ENCODE assay signal across 1 cellular context in the genomic region with DNA sequence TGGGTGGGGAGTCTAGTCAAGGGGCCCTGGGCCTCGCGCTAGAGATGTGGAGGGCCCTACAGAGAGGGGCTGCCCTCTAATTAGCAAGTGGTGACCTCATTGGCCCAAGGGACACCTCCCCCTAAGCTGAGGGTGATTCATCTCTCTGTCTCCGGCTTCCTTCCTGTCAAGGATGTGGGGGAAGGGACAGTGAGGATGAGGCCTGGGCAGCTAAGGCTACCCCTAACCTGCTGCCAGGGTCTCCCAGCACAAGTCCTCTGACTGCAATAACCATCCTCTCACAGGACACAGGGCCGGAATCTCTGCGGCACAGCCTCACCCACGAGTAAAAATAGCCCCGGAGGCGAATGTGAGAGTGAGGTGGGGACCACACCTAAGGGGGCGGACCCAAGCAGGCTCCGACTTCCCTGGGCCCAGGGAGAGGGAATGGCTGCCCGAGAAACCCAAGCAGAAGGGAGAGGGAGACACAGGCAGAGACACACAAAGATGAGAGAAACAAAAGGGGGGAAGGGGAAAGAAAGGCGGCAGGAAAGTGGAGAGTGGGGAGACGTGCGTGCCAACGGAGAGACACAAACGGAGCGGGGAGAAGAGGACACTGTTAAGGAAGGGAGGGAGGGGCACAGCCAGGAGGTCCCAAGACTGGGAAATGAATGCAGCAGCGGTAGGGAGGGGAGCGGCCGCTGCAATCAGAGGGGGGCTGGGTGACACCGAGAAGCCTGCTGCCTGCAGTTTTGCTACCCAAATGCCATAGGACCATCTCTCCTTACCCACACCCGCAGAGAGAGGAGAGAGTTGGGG.
TF ChIP-seq lines count a peak whose summit lies in the region.

No MANE protein-coding gene starts in this region.

TF ChIP-seq in H1, 55 proteins besides CTCF, POLR2A, EP300 and RAD21:
- TF ChIP-seq SIRT6 (IDR thresholded peaks at IDR 0.05; ENCODE audit: low read length), result no peak
- TF ChIP-seq KDM5A (IDR thresholded peaks at IDR 0.05; ENCODE audit: low read length), result no peak
- TF ChIP-seq, protein P1, sequence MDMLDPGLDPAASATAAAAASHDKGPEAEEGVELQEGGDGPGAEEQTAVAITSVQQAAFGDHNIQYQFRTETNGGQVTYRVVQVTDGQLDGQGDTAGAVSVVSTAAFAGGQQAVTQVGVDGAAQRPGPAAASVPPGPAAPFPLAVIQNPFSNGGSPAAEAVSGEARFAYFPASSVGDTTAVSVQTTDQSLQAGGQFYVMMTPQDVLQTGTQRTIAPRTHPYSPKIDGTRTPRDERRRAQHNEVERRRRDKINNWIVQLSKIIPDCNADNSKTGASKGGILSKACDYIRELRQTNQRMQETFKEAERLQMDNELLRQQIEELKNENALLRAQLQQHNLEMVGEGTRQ (IDR thresholded peaks at IDR 0.05; ENCODE audit: low read length), result no peak
- TF ChIP-seq TEAD4 (IDR thresholded peaks at IDR 0.05; ENCODE audit: low read depth, low read length), result no peak
- no peak for TF ChIP-seq ZNF274 (IDR thresholded peaks at IDR 0.05; ENCODE audit: borderline replicate concordance, extremely low read depth, low read length)
- TF ChIP-seq RXRA (IDR thresholded peaks at IDR 0.05; ENCODE audit: insufficient read depth, low read depth, low read length), result no peak
- TF ChIP-seq GABPA (IDR thresholded peaks at IDR 0.05; ENCODE audit: borderline replicate concordance, insufficient read depth, low read length), result no peak
- peak; percentile 93 to 94; a peak in 3 of 4 replicates for TF ChIP-seq SIN3A (conservative IDR thresholded peaks at IDR 0.05 in 1 of 2, IDR thresholded peaks at IDR 0.05 in 1 of 2; ENCODE audit: low read depth in 1 of 2, low read length in 2 of 2)
- no peak for TF ChIP-seq EGR1 (IDR thresholded peaks at IDR 0.05; ENCODE audit: borderline replicate concordance, low read depth, low read length)
- no peak for TF ChIP-seq CHD2 (IDR thresholded peaks at IDR 0.05; ENCODE audit: low read length)
- peak; percentile 72; the same call in 1 of the 2 replicates for TF ChIP-seq SP1 (IDR thresholded peaks at IDR 0.05; ENCODE audit: low read depth, low read length)
- no peak for TF ChIP-seq BRCA1 (IDR thresholded peaks at IDR 0.05; ENCODE audit: low read depth, low read length)
- no peak for TF ChIP-seq GTF2F1 (IDR thresholded peaks at IDR 0.05; ENCODE audit: borderline replicate concordance, low read depth, low read length)
- no peak for TF ChIP-seq CEBPB (IDR thresholded peaks at IDR 0.05; ENCODE audit: low read depth, low read length)
- no peak for TF ChIP-seq CBX5 (IDR thresholded peaks at IDR 0.05; ENCODE audit: low read depth, low read length)
- TF ChIP-seq, protein P2, sequence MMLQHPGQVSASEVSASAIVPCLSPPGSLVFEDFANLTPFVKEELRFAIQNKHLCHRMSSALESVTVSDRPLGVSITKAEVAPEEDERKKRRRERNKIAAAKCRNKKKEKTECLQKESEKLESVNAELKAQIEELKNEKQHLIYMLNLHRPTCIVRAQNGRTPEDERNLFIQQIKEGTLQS (IDR thresholded peaks at IDR 0.05; ENCODE audit: insufficient read depth, low read depth, low read length), result peak; percentile 60
- TF ChIP-seq POLR2AphosphoS5 (IDR thresholded peaks at IDR 0.05; ENCODE audit: low read depth, low read length), result no peak
- no peak for TF ChIP-seq POU5F1 (IDR thresholded peaks at IDR 0.05; ENCODE audit: low read depth, low read length)
- no peak for TF ChIP-seq HDAC6 (IDR thresholded peaks at IDR 0.05; ENCODE audit: low read depth, low read length)
- no peak for TF ChIP-seq RNF2 (IDR thresholded peaks at IDR 0.05; ENCODE audit: borderline replicate concordance, low read depth, low read length, missing control alignments, poor library complexity, severe bottlenecking)
- no peak for TF ChIP-seq TCF12 (IDR thresholded peaks at IDR 0.05; ENCODE audit: low read depth, low read length)
- TF ChIP-seq CBX8 (IDR thresholded peaks at IDR 0.05; ENCODE audit: borderline replicate concordance, low read depth, low read length), result no peak
- TF ChIP-seq, protein P3, sequence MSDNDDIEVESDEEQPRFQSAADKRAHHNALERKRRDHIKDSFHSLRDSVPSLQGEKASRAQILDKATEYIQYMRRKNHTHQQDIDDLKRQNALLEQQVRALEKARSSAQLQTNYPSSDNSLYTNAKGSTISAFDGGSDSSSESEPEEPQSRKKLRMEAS (IDR thresholded peaks at IDR 0.05), result no peak
- TF ChIP-seq SAP30 (IDR thresholded peaks at IDR 0.05; ENCODE audit: insufficient read depth, insufficient replicate concordance, low read length), result peak; percentile 88
- no peak for TF ChIP-seq SP2 (IDR thresholded peaks at IDR 0.05; ENCODE audit: low read length)
- peak; percentile 24; the same call in 1 of the 2 replicates for TF ChIP-seq TAF1 (IDR thresholded peaks at IDR 0.05; ENCODE audit: low read depth, low read length)
- no peak for TF ChIP-seq FOSL1 (IDR thresholded peaks at IDR 0.05; ENCODE audit: insufficient read depth, low read depth, low read length)
- no peak for TF ChIP-seq NANOG (IDR thresholded peaks at IDR 0.05; ENCODE audit: insufficient read depth, low read depth, low read length, poor library complexity, severe bottlenecking)
- no peak for TF ChIP-seq CHD1 (IDR thresholded peaks at IDR 0.05; ENCODE audit: low read depth, low read length)
- no peak for TF ChIP-seq KDM1A (IDR thresholded peaks at IDR 0.05; ENCODE audit: borderline replicate concordance, low read length)
- no peak for TF ChIP-seq SP4 (IDR thresholded peaks at IDR 0.05; ENCODE audit: low read length)
- TF ChIP-seq JUN (IDR thresholded peaks at IDR 0.05; ENCODE audit: low read depth, low read length), result peak; percentile 74
- TF ChIP-seq CREB1 (IDR thresholded peaks at IDR 0.05), result no peak
- TF ChIP-seq JUND (IDR thresholded peaks at IDR 0.05; ENCODE audit: low read length), result peak; percentile 97
- TF ChIP-seq TAF7 (optimal IDR thresholded peaks at IDR 0.05; ENCODE audit: borderline replicate concordance, low read depth, low read length), result no peak
- TF ChIP-seq, protein P4, sequence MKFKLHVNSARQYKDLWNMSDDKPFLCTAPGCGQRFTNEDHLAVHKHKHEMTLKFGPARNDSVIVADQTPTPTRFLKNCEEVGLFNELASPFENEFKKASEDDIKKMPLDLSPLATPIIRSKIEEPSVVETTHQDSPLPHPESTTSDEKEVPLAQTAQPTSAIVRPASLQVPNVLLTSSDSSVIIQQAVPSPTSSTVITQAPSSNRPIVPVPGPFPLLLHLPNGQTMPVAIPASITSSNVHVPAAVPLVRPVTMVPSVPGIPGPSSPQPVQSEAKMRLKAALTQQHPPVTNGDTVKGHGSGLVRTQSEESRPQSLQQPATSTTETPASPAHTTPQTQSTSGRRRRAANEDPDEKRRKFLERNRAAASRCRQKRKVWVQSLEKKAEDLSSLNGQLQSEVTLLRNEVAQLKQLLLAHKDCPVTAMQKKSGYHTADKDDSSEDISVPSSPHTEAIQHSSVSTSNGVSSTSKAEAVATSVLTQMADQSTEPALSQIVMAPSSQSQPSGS (IDR thresholded peaks at IDR 0.05; ENCODE audit: low read length), result peak; percentile 94; the same call in 1 of the 2 replicates
- peak; percentile 91 for TF ChIP-seq CTBP2 (IDR thresholded peaks at IDR 0.05; ENCODE audit: borderline replicate concordance, insufficient read depth, insufficient read length, low read length)
- TF ChIP-seq SIX5 (IDR thresholded peaks at IDR 0.05; ENCODE audit: low read depth, low read length), result no peak
- TF ChIP-seq SUZ12 (IDR thresholded peaks at IDR 0.05; ENCODE audit: low read length), result no peak
- TF ChIP-seq NRF1 (IDR thresholded peaks at IDR 0.05; ENCODE audit: low read depth, low read length), result no peak
- TF ChIP-seq YY1 (IDR thresholded peaks at IDR 0.05; ENCODE audit: low read depth, low read length), result no peak
- peak; percentile 18 for TF ChIP-seq ASH2L (IDR thresholded peaks at IDR 0.05; ENCODE audit: low read length)
- TF ChIP-seq BACH1 (IDR thresholded peaks at IDR 0.05; ENCODE audit: low read length), result no peak
- TF ChIP-seq HDAC2 (IDR thresholded peaks at IDR 0.05; ENCODE audit: borderline replicate concordance in 1 of 2, low read depth in 2 of 2, low read length in 2 of 2), result peak; percentile 61 to 77; a peak in 3 of 4 replicates
- TF ChIP-seq SRF (IDR thresholded peaks at IDR 0.05; ENCODE audit: low read depth, low read length), result no peak
- TF ChIP-seq EZH2 (IDR thresholded peaks at IDR 0.05; ENCODE audit: low read depth, low read length, severe bottlenecking), result no peak
- TF ChIP-seq, protein P5, sequence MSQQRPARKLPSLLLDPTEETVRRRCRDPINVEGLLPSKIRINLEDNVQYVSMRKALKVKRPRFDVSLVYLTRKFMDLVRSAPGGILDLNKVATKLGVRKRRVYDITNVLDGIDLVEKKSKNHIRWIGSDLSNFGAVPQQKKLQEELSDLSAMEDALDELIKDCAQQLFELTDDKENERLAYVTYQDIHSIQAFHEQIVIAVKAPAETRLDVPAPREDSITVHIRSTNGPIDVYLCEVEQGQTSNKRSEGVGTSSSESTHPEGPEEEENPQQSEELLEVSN (IDR thresholded peaks at IDR 0.05), result no peak
- no peak for TF ChIP-seq KDM4A (IDR thresholded peaks at IDR 0.05; ENCODE audit: low read depth, low read length, severe bottlenecking)
- no peak for TF ChIP-seq BCL11A (IDR thresholded peaks at IDR 0.05; ENCODE audit: low read depth in 2 of 2, low read length in 2 of 2)
- TF ChIP-seq, protein P6, sequence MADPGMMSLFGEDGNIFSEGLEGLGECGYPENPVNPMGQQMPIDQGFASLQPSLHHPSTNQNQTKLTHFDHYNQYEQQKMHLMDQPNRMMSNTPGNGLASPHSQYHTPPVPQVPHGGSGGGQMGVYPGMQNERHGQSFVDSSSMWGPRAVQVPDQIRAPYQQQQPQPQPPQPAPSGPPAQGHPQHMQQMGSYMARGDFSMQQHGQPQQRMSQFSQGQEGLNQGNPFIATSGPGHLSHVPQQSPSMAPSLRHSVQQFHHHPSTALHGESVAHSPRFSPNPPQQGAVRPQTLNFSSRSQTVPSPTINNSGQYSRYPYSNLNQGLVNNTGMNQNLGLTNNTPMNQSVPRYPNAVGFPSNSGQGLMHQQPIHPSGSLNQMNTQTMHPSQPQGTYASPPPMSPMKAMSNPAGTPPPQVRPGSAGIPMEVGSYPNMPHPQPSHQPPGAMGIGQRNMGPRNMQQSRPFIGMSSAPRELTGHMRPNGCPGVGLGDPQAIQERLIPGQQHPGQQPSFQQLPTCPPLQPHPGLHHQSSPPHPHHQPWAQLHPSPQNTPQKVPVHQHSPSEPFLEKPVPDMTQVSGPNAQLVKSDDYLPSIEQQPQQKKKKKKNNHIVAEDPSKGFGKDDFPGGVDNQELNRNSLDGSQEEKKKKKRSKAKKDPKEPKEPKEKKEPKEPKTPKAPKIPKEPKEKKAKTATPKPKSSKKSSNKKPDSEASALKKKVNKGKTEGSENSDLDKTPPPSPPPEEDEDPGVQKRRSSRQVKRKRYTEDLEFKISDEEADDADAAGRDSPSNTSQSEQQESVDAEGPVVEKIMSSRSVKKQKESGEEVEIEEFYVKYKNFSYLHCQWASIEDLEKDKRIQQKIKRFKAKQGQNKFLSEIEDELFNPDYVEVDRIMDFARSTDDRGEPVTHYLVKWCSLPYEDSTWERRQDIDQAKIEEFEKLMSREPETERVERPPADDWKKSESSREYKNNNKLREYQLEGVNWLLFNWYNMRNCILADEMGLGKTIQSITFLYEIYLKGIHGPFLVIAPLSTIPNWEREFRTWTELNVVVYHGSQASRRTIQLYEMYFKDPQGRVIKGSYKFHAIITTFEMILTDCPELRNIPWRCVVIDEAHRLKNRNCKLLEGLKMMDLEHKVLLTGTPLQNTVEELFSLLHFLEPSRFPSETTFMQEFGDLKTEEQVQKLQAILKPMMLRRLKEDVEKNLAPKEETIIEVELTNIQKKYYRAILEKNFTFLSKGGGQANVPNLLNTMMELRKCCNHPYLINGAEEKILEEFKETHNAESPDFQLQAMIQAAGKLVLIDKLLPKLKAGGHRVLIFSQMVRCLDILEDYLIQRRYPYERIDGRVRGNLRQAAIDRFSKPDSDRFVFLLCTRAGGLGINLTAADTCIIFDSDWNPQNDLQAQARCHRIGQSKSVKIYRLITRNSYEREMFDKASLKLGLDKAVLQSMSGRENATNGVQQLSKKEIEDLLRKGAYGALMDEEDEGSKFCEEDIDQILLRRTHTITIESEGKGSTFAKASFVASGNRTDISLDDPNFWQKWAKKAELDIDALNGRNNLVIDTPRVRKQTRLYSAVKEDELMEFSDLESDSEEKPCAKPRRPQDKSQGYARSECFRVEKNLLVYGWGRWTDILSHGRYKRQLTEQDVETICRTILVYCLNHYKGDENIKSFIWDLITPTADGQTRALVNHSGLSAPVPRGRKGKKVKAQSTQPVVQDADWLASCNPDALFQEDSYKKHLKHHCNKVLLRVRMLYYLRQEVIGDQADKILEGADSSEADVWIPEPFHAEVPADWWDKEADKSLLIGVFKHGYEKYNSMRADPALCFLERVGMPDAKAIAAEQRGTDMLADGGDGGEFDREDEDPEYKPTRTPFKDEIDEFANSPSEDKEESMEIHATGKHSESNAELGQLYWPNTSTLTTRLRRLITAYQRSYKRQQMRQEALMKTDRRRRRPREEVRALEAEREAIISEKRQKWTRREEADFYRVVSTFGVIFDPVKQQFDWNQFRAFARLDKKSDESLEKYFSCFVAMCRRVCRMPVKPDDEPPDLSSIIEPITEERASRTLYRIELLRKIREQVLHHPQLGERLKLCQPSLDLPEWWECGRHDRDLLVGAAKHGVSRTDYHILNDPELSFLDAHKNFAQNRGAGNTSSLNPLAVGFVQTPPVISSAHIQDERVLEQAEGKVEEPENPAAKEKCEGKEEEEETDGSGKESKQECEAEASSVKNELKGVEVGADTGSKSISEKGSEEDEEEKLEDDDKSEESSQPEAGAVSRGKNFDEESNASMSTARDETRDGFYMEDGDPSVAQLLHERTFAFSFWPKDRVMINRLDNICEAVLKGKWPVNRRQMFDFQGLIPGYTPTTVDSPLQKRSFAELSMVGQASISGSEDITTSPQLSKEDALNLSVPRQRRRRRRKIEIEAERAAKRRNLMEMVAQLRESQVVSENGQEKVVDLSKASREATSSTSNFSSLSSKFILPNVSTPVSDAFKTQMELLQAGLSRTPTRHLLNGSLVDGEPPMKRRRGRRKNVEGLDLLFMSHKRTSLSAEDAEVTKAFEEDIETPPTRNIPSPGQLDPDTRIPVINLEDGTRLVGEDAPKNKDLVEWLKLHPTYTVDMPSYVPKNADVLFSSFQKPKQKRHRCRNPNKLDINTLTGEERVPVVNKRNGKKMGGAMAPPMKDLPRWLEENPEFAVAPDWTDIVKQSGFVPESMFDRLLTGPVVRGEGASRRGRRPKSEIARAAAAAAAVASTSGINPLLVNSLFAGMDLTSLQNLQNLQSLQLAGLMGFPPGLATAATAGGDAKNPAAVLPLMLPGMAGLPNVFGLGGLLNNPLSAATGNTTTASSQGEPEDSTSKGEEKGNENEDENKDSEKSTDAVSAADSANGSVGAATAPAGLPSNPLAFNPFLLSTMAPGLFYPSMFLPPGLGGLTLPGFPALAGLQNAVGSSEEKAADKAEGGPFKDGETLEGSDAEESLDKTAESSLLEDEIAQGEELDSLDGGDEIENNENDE (IDR thresholded peaks at IDR 0.05; ENCODE audit: insufficient replicate concordance, low read length), result no peak
- TF ChIP-seq RBBP5 (IDR thresholded peaks at IDR 0.05; ENCODE audit: borderline replicate concordance, low read depth, low read length), result no peak
- TF ChIP-seq RFX5 (IDR thresholded peaks at IDR 0.05; ENCODE audit: borderline replicate concordance, low read depth, low read length), result no peak
- no peak; the same call in 1 of the 2 replicates for TF ChIP-seq TBP (IDR thresholded peaks at IDR 0.05; ENCODE audit: low read depth, low read length)
- no peak for TF ChIP-seq PHF8 (conservative IDR thresholded peaks at IDR 0.05; ENCODE audit: low read depth, low read length)
- no peak for TF ChIP-seq MAFK (IDR thresholded peaks at IDR 0.05; ENCODE audit: low read depth, low read length)
